1 cellular context compared by ENCODE assay signal in the genomic region with DNA sequence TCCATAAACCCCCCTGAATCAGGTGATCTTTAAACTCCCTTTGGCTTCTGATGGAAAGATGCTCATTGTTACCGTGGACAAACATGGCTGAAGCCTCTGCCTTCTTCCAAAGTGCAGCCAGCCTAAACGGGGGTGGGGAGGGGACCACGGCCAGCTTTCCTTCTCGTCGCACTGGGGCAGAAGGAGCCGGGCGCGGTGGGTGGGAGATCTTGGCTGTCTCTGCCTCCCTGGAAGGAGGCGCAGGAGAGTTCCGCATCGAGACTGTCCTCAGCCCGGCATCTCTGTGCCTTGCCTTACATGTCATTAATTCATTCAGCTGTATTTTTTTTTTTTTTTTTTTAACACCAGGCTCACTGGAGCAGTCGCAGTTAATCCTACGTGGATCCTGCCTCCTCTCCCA.
TF ChIP-seq lines count a peak whose summit lies in the region.

No MANE protein-coding gene starts in this region.

TF ChIP-seq in H1, 55 proteins besides CTCF, POLR2A, EP300 and RAD21:
- TF ChIP-seq RNF2 (IDR thresholded peaks at IDR 0.05; ENCODE audit: borderline replicate concordance, low read depth, low read length, missing control alignments, poor library complexity, severe bottlenecking) (no peak), FOSL1 (IDR thresholded peaks at IDR 0.05; ENCODE audit: insufficient read depth, low read depth, low read length) (no peak)
